Comparison of ENCODE assay signal across 24 cellular contexts in the genomic region with DNA sequence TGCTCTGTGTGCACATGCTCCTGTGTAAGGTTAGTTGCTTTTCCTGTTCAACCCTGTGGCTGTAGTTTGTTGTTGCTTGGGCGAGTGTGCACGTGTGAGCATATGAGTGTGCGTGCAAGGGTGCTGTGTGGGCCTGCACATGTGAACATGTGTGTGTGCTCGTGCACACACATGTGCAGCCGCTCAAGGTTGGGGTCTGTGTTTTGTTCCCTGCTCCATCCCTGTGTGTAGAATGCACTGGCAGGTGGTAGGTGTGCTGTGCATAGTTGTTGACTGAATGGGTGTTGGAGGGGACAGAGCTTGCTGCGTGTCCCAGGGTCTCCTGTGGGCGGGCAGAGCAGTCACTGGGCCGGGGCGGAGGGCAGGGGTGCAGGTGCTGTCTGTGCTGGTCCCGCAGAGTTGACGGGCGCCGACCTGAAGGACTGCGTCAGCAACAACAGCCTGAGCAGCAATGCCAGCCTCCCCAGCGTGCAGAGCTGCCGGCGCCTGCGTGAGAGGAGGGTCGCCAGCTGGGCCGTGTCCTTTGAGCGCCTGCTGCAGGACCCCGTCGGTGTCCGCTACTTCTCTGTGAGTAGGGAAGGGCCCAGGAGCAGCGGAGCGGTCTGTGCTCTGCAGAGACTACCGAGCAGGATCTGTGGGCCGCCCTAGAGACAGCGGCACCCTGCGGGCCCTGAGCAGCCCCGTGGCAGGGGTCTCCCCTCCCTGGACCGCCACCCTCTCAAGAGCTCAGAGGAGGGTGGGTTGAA. TPM values are rescaled to one million over a fixed set of nuclear protein-coding genes. Genes with fewer than 3 reads are reported as not detected.
A peak's percentile ranks its signal among the peaks of the same experiment; 100 is the strongest.
DNase-seq lines count a peak whose midpoint lies in the region; ATAC-seq and TF ChIP-seq lines count a peak whose summit lies in the region.
"Had no signal": no experiment of that assay in that cellular context is flagged by ENCODE, and none has a peak within 500 bp of the region (broad histone marks: within the 10 kb centered on the region; RNA-seq: fewer than 3 reads in every experiment).

No MANE protein-coding gene starts in this region.

- H2AFZ ChIP-seq in OCI-LY3 (ENCODE audit: low read depth, low read length) (no peak overlapping the region), neuronal stem cell (ENCODE audit: low read length) (no peak overlapping the region)
- H2AFZ ChIP-seq: parathyroid adenoma had no signal

- peak; percentile 26 for DNase-seq in left ventricle myocardium superior
- no peak for DNase-seq in neuronal stem cell (ENCODE audit: low spot score)
- DNase-seq in NCI-H1436 (lab: John Stamatoyannopoulos, UW): no peak
- DNase-seq: activated CD4-positive, CD25-positive, alpha-beta regulatory T cell; activated CD8-positive, alpha-beta T cell treated with anti-CD3 and anti-CD28 coated beads, Interleukin-2, amount 10 ng/mL, durations not matched to agents 7 days and 5 days; activated naive CD8-positive, alpha-beta T cell treated with anti-CD3 and anti-CD28 coated beads for 36 hours; activated T-cell treated with anti-CD3 and anti-CD28 coated beads, Interleukin-2, amount 50 U/mL, for 4 hours; CD4-positive, alpha-beta T cell; DMS153; GF-D8; NCI-H748 treated with DMSO at 0.1 percent for 48 hours; stimulated activated CD4-positive, alpha-beta T cell treated with anti-CD3 and anti-CD28 coated beads, Interleukin-2, amount 100 ng/mL, for 24 hours; stimulated activated naive CD4-positive, alpha-beta T cell; thyroid gland had no signal

- peak overlapping the region; percentile 19 for H3K23ac ChIP-seq in neuronal stem cell (ENCODE audit: low read depth, low read length, poor library complexity)

- TF ChIP-seq CTCF in OCI-LY3 (IDR thresholded peaks at IDR 0.05; ENCODE audit: low read depth, low read length): no peak

- no peak overlapping the region for H2BK5ac ChIP-seq in neuronal stem cell (ENCODE audit: low read length)

- H4K20me1 ChIP-seq in BLaER1: peaks cover 100% of the 10 kb centered on the region
- peaks cover 6% of the 10 kb centered on the region; the same call in 1 of the 2 replicates for H4K20me1 ChIP-seq in OCI-LY3 (ENCODE audit: insufficient read depth, low read length)

- no peak overlapping the region for H3K4ac ChIP-seq in neuronal stem cell (ENCODE audit: low read length)

- H3K79me2 ChIP-seq in OCI-LY3 (ENCODE audit: low read length): peaks cover 37% of the 10 kb centered on the region
- H3K79me2 ChIP-seq: parathyroid adenoma had no signal

- no peaks in the 10 kb centered on the region for H3K27me3 ChIP-seq in BLaER1
- no peaks in the 10 kb centered on the region for H3K27me3 ChIP-seq in OCI-LY3 (ENCODE audit: low read depth, low read length)
- no peaks in the 10 kb centered on the region for H3K27me3 ChIP-seq in neuronal stem cell (ENCODE audit: control insufficient read depth in 3 of 3, insufficient read depth in 3 of 3, low read depth in 1 of 3, low read length in 3 of 3)
- H3K27me3 ChIP-seq: thyroid gland had no signal

- H3K9me3 ChIP-seq in BLaER1 (no peaks in the 10 kb centered on the region), OCI-LY3 (ENCODE audit: insufficient read depth, low read length) (no peaks in the 10 kb centered on the region), neuronal stem cell (replicated peaks in 1 of 2; ENCODE audit: control insufficient read depth in 2 of 2, insufficient read depth in 1 of 2, low read depth in 1 of 2, low read length in 2 of 2) (peaks cover 0 to 2% of the 10 kb centered on the region in 2 donors)
- H3K9me3 ChIP-seq: thyroid gland had no signal

- H3K79me1 ChIP-seq in neuronal stem cell (ENCODE audit: low read depth, low read length): peaks cover 3% of the 10 kb centered on the region

- ATAC-seq in left ventricle myocardium superior (no peak), HG02973 (IDR thresholded peaks at IDR 0.05; ENCODE audit: unreplicated experiment) (no peak), GM18519 (IDR thresholded peaks at IDR 0.05; ENCODE audit: low FRiP score, unreplicated experiment) (no peak), GM19395 (IDR thresholded peaks at IDR 0.05; ENCODE audit: unreplicated experiment) (no peak)
- ATAC-seq: activated CD8-positive, alpha-beta T cell treated with anti-CD3 and anti-CD28 coated beads, Interleukin-2, amount 10 ng/mL, durations not matched to agents 7 days and 5 days; activated T-cell treated with anti-CD3 and anti-CD28 coated beads, Interleukin-2, amount 50 U/mL, for 4 hours; K562 had no signal

- no peak overlapping the region for H4K91ac ChIP-seq in neuronal stem cell (ENCODE audit: low read depth, low read length, poor library complexity)

- no peak overlapping the region for H2AK5ac ChIP-seq in neuronal stem cell (ENCODE audit: low read depth, low read length)

- H3K4me3 ChIP-seq in BLaER1: peak overlapping the region; percentile 43; the same call in 1 of the 2 replicates
- H3K4me3 ChIP-seq in OCI-LY3 (ENCODE audit: low read length): peak overlapping the region; percentile 39
- H3K4me3 ChIP-seq in neuronal stem cell (ENCODE audit: low read length in 2 of 2): no peak overlapping the region
- H3K4me3 ChIP-seq: K562, lung, thyroid gland had no signal

- no peak overlapping the region for H2BK12ac ChIP-seq in neuronal stem cell (ENCODE audit: low read length)

- H2BK120ac ChIP-seq in neuronal stem cell (ENCODE audit: low read depth, low read length): no peak overlapping the region

- peak overlapping the region; percentile 65 for H3K18ac ChIP-seq in neuronal stem cell (ENCODE audit: low read length)

- H3K27ac ChIP-seq in BLaER1: peak overlapping the region; percentile 69
- H3K27ac ChIP-seq in OCI-LY3 (ENCODE audit: low read length): peak overlapping the region; percentile 56
- H3K27ac ChIP-seq in neuronal stem cell (replicated peaks; ENCODE audit: low read length): no peak overlapping the region
- H3K27ac ChIP-seq: parathyroid adenoma, thyroid gland had no signal

- peaks cover 92% of the 10 kb centered on the region for H3K4me1 ChIP-seq in BLaER1
- peaks cover 30% of the 10 kb centered on the region for H3K4me1 ChIP-seq in OCI-LY3 (ENCODE audit: low read length)
- H3K4me1 ChIP-seq in neuronal stem cell (ENCODE audit: control insufficient read depth in 2 of 2, insufficient read depth in 1 of 2, low read depth in 1 of 2, low read length in 2 of 2): peaks cover 0 to 18% of the 10 kb centered on the region in 2 donors
- H3K4me1 ChIP-seq: parathyroid adenoma, thyroid gland had no signal

- H3K9ac ChIP-seq in BLaER1 (peak overlapping the region; percentile 57), OCI-LY3 (ENCODE audit: low read length) (peak overlapping the region; percentile 4; the same call in 1 of the 2 replicates), neuronal stem cell (ENCODE audit: low read depth, low read length, poor library complexity) (no peak overlapping the region)
- H3K9ac ChIP-seq: parathyroid adenoma had no signal

- no peak overlapping the region for H4K8ac ChIP-seq in neuronal stem cell (ENCODE audit: low read depth, low read length)

- peak overlapping the region; percentile 97 for H3K4me2 ChIP-seq in BLaER1
- peak overlapping the region; percentile 60 for H3K4me2 ChIP-seq in OCI-LY3 (ENCODE audit: low read length)
- no peak overlapping the region for H3K4me2 ChIP-seq in neuronal stem cell (ENCODE audit: insufficient read depth, low read length, poor library complexity, severe bottlenecking)

- H2BK15ac ChIP-seq in neuronal stem cell (ENCODE audit: low read length): no peak overlapping the region

- peak overlapping the region; percentile 42 for H3K14ac ChIP-seq in neuronal stem cell (ENCODE audit: low read length)

- peaks cover 40% of the 10 kb centered on the region for H3K36me3 ChIP-seq in BLaER1
- peaks cover 41% of the 10 kb centered on the region for H3K36me3 ChIP-seq in OCI-LY3 (replicated peaks; ENCODE audit: low read depth, low read length)
- peaks cover 15 to 36% of the 10 kb centered on the region in 2 donors for H3K36me3 ChIP-seq in neuronal stem cell (replicated peaks in 1 of 2; ENCODE audit: control insufficient read depth in 2 of 2, insufficient read depth in 2 of 2, low read length in 2 of 2)

- WGBS in neuronal stem cell (ENCODE audit: extremely low coverage in 2 of 2, insufficient read length in 2 of 2, insufficient replicate concordance in 1 of 2), 2 donors: no CpG with 5 or more reads among the region's 32 CpGs

- intact Hi-C loops in left ventricle myocardium superior (cut with micrococcal nuclease): no loop called here

RNA-seq across cellular contexts. Expression of a gene that starts 27.9 kb away (rescaled TPM):
- total RNA-seq in left ventricle myocardium superior: 0.67 TPM
- polyA plus RNA-seq in neuronal stem cell (2013, experiment 1 of 2): 0.59 TPM
- 0.61 TPM for polyA plus RNA-seq in neuronal stem cell (2013, experiment 2 of 2)
- total RNA-seq: activated CD8-positive, alpha-beta T cell treated with anti-CD3 and anti-CD28 coated beads, Interleukin-2, amount 10 ng/mL, durations not matched to agents 7 days and 5 days; activated naive CD8-positive, alpha-beta T cell treated with anti-CD3 and anti-CD28 coated beads for 36 hours; K562; SK-MEL-5; T-helper 2 cell treated with Interferon-gamma antibody and Interleukin-4, amounts not matched to agents 100 ng/mL and 5 ng/mL, for 36 hours had no signal

RNA-seq across cellular contexts. Expression of a gene that starts 49.3 kb away (rescaled TPM):
- 35.5 TPM for total RNA-seq in left ventricle myocardium superior
- 0.14 TPM for polyA plus RNA-seq in neuronal stem cell (2013, experiment 1 of 2)
- polyA plus RNA-seq in neuronal stem cell (2013, experiment 2 of 2): 0.11 TPM
- total RNA-seq: activated CD8-positive, alpha-beta T cell treated with anti-CD3 and anti-CD28 coated beads, Interleukin-2, amount 10 ng/mL, durations not matched to agents 7 days and 5 days; activated naive CD8-positive, alpha-beta T cell treated with anti-CD3 and anti-CD28 coated beads for 36 hours; activated T-cell treated with anti-CD3 and anti-CD28 coated beads, Interleukin-2, amount 50 U/mL, for 4 hours; CD4-positive, alpha-beta T cell; K562; SK-MEL-5; T-helper 2 cell treated with Interferon-gamma antibody and Interleukin-4, amounts not matched to agents 100 ng/mL and 5 ng/mL, for 36 hours had no signal
- polyA plus RNA-seq: K562 had no signal

Comparison
In these comparisons a context has a peak if more than half of its experiments do, and no peak if none do; other contexts are left out.
1. H3K4me3 ChIP-seq: peak in BLaER1 (single experiment) and OCI-LY3 (single experiment); none in neuronal stem cell (0 of 2).